Comparison of ENCODE assay signal across 18 cellular contexts in genomic region chr12:68781728-68782127, GRCh38. TPM values are rescaled to one million over a fixed set of nuclear protein-coding genes. Genes with fewer than 3 reads are reported as not detected.
A peak's percentile ranks its signal among the peaks of the same experiment; 100 is the strongest.
DNase-seq lines count a peak whose midpoint lies in the region; ATAC-seq lines count a peak whose summit lies in the region.
"Had no signal": no experiment of that assay in that cellular context is flagged by ENCODE, and none has a peak within 500 bp of the region (broad histone marks: within the 10 kb centered on the region; RNA-seq: fewer than 3 reads in every experiment).

No MANE protein-coding gene starts in this region.

- H3K9ac ChIP-seq in trophoblast cell (ENCODE audit: low read length), result no peak overlapping the region

- H3K36me3 ChIP-seq in trophoblast cell (ENCODE audit: control insufficient read depth in 1 of 2, insufficient read depth in 2 of 2, low read length in 2 of 2), result no peaks in the 10 kb centered on the region

- peaks cover 7 to 8% of the 10 kb centered on the region in 2 experiments for H3K4me1 ChIP-seq in trophoblast cell (ENCODE audit: control insufficient read depth in 1 of 2, insufficient read depth in 2 of 2, low read length in 2 of 2)

- H4K91ac ChIP-seq in trophoblast cell (ENCODE audit: low read depth, low read length), result peak overlapping the region; percentile 1

- no peak overlapping the region for H2BK120ac ChIP-seq in trophoblast cell (ENCODE audit: insufficient read depth, low read length, poor library complexity)

- no peak overlapping the region for H3K4ac ChIP-seq in trophoblast cell (ENCODE audit: low read depth, low read length)

- H3K18ac ChIP-seq in trophoblast cell (ENCODE audit: low read length), result no peak overlapping the region

- H3K27ac ChIP-seq in angular gyrus (ENCODE audit: low read depth, low read length) (peak overlapping the region; percentile 63), caudate nucleus (ENCODE audit: low read depth, low read length) (peak overlapping the region; percentile 12), trophoblast cell (ENCODE audit: low read depth, low read length) (no peak overlapping the region), temporal lobe (ENCODE audit: low read depth, low read length) (peak overlapping the region; percentile 75)

- no CpG with 5 or more reads among the region's 6 CpGs for WGBS in trophoblast cell (ENCODE audit: extremely low coverage, insufficient coverage, insufficient read length)

- H4K8ac ChIP-seq in trophoblast cell (ENCODE audit: low read depth, low read length), result no peak overlapping the region

- no peaks in the 10 kb centered on the region for H3K9me3 ChIP-seq in trophoblast cell (ENCODE audit: insufficient read depth, low read depth, low read length)

- no peaks in the 10 kb centered on the region for H3K27me3 ChIP-seq in trophoblast cell (ENCODE audit: insufficient read depth, low read length)

- H2BK5ac ChIP-seq in trophoblast cell (ENCODE audit: low read depth, low read length, poor library complexity), result no peak overlapping the region

- H3K23ac ChIP-seq in trophoblast cell (ENCODE audit: low read length), result no peak overlapping the region

- no peak overlapping the region for H3K4me3 ChIP-seq in trophoblast cell (ENCODE audit: low read depth, low read length)

- DNase-seq in caudate nucleus (lab: John Stamatoyannopoulos, UW) (no peak), trophoblast cell (no peak), RKO (ENCODE audit: low spot score) (no peak), AML-193 (lab: John Stamatoyannopoulos, UW) (no peak), SW480 (ENCODE audit: low spot score) (no peak)
- DNase-seq: ACHN; CD4-positive, alpha-beta memory T cell; DMS153; DMS79; GDM1; GOT3; H7; HFFc6 had no signal

- no peak overlapping the region for H2BK12ac ChIP-seq in trophoblast cell (ENCODE audit: low read length)

- H3K14ac ChIP-seq in trophoblast cell (ENCODE audit: low read length), result no peak overlapping the region

- peaks cover 3% of the 10 kb centered on the region for H3K79me2 ChIP-seq in trophoblast cell (ENCODE audit: control insufficient read depth, insufficient read depth, low read length, poor library complexity)

- H2AFZ ChIP-seq in trophoblast cell (ENCODE audit: insufficient read depth, low read length, poor library complexity), result no peak overlapping the region

- no peak for ATAC-seq in GM19351 (IDR thresholded peaks at IDR 0.05; ENCODE audit: unreplicated experiment)
- ATAC-seq: HCT116, HepG2 had no signal

- peaks cover 10% of the 10 kb centered on the region for H3K79me1 ChIP-seq in trophoblast cell (ENCODE audit: low read length)

- H3K4me2 ChIP-seq in trophoblast cell (ENCODE audit: low read length), result no peak overlapping the region

- H2AK5ac ChIP-seq in trophoblast cell (ENCODE audit: low read length), result no peak overlapping the region

- no peak overlapping the region for H4K12ac ChIP-seq in trophoblast cell (ENCODE audit: low read depth, low read length)

RNA-seq across cellular contexts. Expression of gene MDM2, which starts 26.2 kb away (rescaled TPM):
- polyA plus RNA-seq in trophoblast cell (2013), result 194 and 207 TPM in 2 replicates
- 37.4 TPM for total RNA-seq in temporal lobe

RNA-seq across cellular contexts. Expression of gene SLC35E3, which starts 35.8 kb away (rescaled TPM):
- polyA plus RNA-seq in trophoblast cell (2013), result 5.2 and 5.3 TPM in 2 replicates
- 5.7 TPM for total RNA-seq in temporal lobe
